ENCODE assay signal across 9 cellular contexts in genomic region chr5:10145922-10146321, GRCh38.
DNase-seq lines count a peak whose midpoint lies in the region; ATAC-seq and TF ChIP-seq lines count a peak whose summit lies in the region.
"Had no signal": no experiment of that assay in that cellular context is flagged by ENCODE, and none has a peak within 500 bp of the region (broad histone marks: within the 10 kb centered on the region; RNA-seq: fewer than 3 reads in every experiment).

No MANE protein-coding gene starts in this region.

- DNase-seq in DMS 273 (lab: John Stamatoyannopoulos, UW; ENCODE audit: unreplicated experiment) (peak; percentile 62), DMS 273 treated with DMSO at 0.1 percent for 48 hours (lab: John Stamatoyannopoulos, UW) (no peak), NB4 (ENCODE audit: low read depth) (peak; percentile 70), dedifferentiated amniotic fluid mesenchymal stem cell (ENCODE audit: extremely low spot score) (peak; percentile 65), putamen (ENCODE audit: low spot score) (peak; percentile 34), HuH-7.5 (ENCODE audit: low spot score) (no peak)
- DNase-seq in activated naive CD4-positive, alpha-beta T cell treated with anti-CD3 and anti-CD28 coated beads, Interleukin-2, amount 10 ng/mL, durations not matched to agents 7 days and 5 days = no peak
- DNase-seq: NCI-H2107 had no signal

- CTCF ChIA-PET in activated naive CD4-positive, alpha-beta T cell treated with anti-CD3 and anti-CD28 coated beads, Interleukin-2, amount 10 ng/mL, durations not matched to agents 7 days and 5 days (lab: Charles Lee) = no interaction called here

- H3K36me3 Mint-ChIP-seq in activated naive CD4-positive, alpha-beta T cell treated with anti-CD3 and anti-CD28 coated beads, Interleukin-2, amount 10 ng/mL, durations not matched to agents 7 days and 5 days = no peaks in the 10 kb centered on the region

- peak; percentile 45 for TF ChIP-seq CTCF in NB4 (IDR thresholded peaks at IDR 0.05; ENCODE audit: low read depth, low read length)

- TF ChIP-seq POLR2A in NB4 (IDR thresholded peaks at IDR 0.05; ENCODE audit: extremely low read depth, insufficient read length) = no peak

- ATAC-seq in HG02759 (IDR thresholded peaks at IDR 0.05; ENCODE audit: unreplicated experiment) = no peak

- no peaks in the 10 kb centered on the region for H3K4me1 Mint-ChIP-seq in activated naive CD4-positive, alpha-beta T cell treated with anti-CD3 and anti-CD28 coated beads, Interleukin-2, amount 10 ng/mL, durations not matched to agents 7 days and 5 days

- H3K27ac Mint-ChIP-seq in activated naive CD4-positive, alpha-beta T cell treated with anti-CD3 and anti-CD28 coated beads, Interleukin-2, amount 10 ng/mL, durations not matched to agents 7 days and 5 days = no peak overlapping the region

- no peaks in the 10 kb centered on the region for H3K9me3 Mint-ChIP-seq in activated naive CD4-positive, alpha-beta T cell treated with anti-CD3 and anti-CD28 coated beads, Interleukin-2, amount 10 ng/mL, durations not matched to agents 7 days and 5 days

- H3K4me3 ChIP-seq in NB4 (ENCODE audit: low read depth, low read length) = no peak overlapping the region

- H3K4me3 Mint-ChIP-seq in activated naive CD4-positive, alpha-beta T cell treated with anti-CD3 and anti-CD28 coated beads, Interleukin-2, amount 10 ng/mL, durations not matched to agents 7 days and 5 days = no peak overlapping the region

- peaks cover 4% of the 10 kb centered on the region for H3K27me3 Mint-ChIP-seq in activated naive CD4-positive, alpha-beta T cell treated with anti-CD3 and anti-CD28 coated beads, Interleukin-2, amount 10 ng/mL, durations not matched to agents 7 days and 5 days

Comparison
In these comparisons a context has a peak if more than half of its experiments do, and no peak if none do; other contexts are left out.
1. DNase-seq: peak in DMS 273 (single experiment), NB4 (single experiment), dedifferentiated amniotic fluid mesenchymal stem cell (single experiment) and putamen (single experiment); none in DMS 273 treated with DMSO at 0.1 percent for 48 hours (single experiment), activated naive CD4-positive, alpha-beta T cell treated with anti-CD3 and anti-CD28 coated beads, Interleukin-2, amount 10 ng/mL, durations not matched to agents 7 days and 5 days (single experiment) and HuH-7.5 (single experiment).